ENCODE assay signal across 1 cellular context in the genomic region with DNA sequence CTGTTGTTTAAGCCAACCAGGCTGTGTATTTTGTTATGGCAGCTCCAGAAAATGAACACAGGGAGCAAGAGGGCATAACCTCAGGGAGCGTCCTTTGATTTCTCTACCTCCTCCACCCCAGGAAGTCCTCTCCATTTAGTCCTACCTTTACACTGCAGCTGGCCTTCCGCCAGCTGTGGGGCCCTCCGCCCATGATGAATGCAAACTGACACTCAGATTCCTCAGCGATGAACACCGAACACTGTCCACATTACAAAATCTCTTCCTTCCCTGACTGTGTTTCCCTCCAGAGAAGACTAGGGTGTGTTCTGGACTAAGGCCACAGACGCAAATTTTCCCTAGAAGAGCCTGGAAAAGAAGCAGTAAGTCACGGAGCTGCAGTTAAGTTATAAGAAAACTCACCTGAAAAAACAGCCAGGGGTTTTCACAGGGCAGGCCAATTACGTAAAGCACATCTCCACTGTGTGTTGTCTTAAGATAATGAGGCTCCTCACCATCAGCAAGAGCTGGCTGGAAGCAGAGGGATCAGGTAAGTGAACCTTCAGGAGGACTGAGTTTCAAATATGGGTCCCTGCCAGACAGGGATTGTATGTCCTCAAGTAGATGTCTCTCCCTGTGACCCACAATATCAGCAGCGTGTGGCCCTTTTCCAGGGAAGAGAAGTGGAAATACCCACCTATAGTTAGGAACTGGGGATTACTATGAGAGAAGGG.
TF ChIP-seq lines count a peak whose summit lies in the region.

No MANE protein-coding gene starts in this region.

TF ChIP-seq in HepG2, 621 proteins besides CTCF, POLR2A, EP300 and RAD21 (continued from another document and continues in another):
- TF ChIP-seq BRF2 (CRISPR knock-in tag; IDR thresholded peaks at IDR 0.05) = no peak
- 0 out of 2 replicates have a peak, but pooled peaks have one; percentile 53 for TF ChIP-seq ZNF784 (CRISPR knock-in tag; IDR thresholded peaks at IDR 0.05; ENCODE audit: borderline replicate concordance)
- TF ChIP-seq MYPOP (CRISPR knock-in tag; IDR thresholded peaks at IDR 0.05) = no peak
- TF ChIP-seq ZNF607 (CRISPR knock-in tag; IDR thresholded peaks at IDR 0.05; ENCODE audit: borderline replicate concordance) = no peak
- TF ChIP-seq KDM2A (CRISPR knock-in tag; IDR thresholded peaks at IDR 0.05; ENCODE audit: borderline replicate concordance, low read depth) = no peak
- no peak for TF ChIP-seq ZNF639 (CRISPR knock-in tag; conservative IDR thresholded peaks at IDR 0.05)
- TF ChIP-seq ETV6 (CRISPR knock-in tag; conservative IDR thresholded peaks at IDR 0.05) = no peak
- no peak for TF ChIP-seq HOXA7 (CRISPR knock-in tag; IDR thresholded peaks at IDR 0.05)
- TF ChIP-seq ZKSCAN5 (CRISPR knock-in tag; IDR thresholded peaks at IDR 0.05) = no peak
- TF ChIP-seq, protein P1, sequence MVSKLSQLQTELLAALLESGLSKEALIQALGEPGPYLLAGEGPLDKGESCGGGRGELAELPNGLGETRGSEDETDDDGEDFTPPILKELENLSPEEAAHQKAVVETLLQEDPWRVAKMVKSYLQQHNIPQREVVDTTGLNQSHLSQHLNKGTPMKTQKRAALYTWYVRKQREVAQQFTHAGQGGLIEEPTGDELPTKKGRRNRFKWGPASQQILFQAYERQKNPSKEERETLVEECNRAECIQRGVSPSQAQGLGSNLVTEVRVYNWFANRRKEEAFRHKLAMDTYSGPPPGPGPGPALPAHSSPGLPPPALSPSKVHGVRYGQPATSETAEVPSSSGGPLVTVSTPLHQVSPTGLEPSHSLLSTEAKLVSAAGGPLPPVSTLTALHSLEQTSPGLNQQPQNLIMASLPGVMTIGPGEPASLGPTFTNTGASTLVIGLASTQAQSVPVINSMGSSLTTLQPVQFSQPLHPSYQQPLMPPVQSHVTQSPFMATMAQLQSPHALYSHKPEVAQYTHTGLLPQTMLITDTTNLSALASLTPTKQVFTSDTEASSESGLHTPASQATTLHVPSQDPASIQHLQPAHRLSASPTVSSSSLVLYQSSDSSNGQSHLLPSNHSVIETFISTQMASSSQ (IDR thresholded peaks at IDR 0.05; ENCODE audit: low read depth) = no peak
- TF ChIP-seq, protein P1 (CRISPR knock-in tag; IDR thresholded peaks at IDR 0.05; ENCODE audit: borderline replicate concordance) = peak; percentile 32; the same call in 1 of the 2 replicates
- TF ChIP-seq BATF2 (CRISPR knock-in tag; IDR thresholded peaks at IDR 0.05) = no peak
- TF ChIP-seq, protein P2, sequence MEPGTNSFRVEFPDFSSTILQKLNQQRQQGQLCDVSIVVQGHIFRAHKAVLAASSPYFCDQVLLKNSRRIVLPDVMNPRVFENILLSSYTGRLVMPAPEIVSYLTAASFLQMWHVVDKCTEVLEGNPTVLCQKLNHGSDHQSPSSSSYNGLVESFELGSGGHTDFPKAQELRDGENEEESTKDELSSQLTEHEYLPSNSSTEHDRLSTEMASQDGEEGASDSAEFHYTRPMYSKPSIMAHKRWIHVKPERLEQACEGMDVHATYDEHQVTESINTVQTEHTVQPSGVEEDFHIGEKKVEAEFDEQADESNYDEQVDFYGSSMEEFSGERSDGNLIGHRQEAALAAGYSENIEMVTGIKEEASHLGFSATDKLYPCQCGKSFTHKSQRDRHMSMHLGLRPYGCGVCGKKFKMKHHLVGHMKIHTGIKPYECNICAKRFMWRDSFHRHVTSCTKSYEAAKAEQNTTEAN (CRISPR knock-in tag; conservative IDR thresholded peaks at IDR 0.05) = no peak
- no peak for TF ChIP-seq ZFP62 (CRISPR knock-in tag; IDR thresholded peaks at IDR 0.05)
- TF ChIP-seq ZMAT5 (CRISPR knock-in tag; IDR thresholded peaks at IDR 0.05; ENCODE audit: borderline replicate concordance, low read depth) = no peak
- TF ChIP-seq, protein P3, sequence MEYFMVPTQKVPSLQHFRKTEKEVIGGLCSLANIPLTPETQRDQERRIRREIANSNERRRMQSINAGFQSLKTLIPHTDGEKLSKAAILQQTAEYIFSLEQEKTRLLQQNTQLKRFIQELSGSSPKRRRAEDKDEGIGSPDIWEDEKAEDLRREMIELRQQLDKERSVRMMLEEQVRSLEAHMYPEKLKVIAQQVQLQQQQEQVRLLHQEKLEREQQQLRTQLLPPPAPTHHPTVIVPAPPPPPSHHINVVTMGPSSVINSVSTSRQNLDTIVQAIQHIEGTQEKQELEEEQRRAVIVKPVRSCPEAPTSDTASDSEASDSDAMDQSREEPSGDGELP (IDR thresholded peaks at IDR 0.05; ENCODE audit: borderline replicate concordance, low read depth) = peak; percentile 72; the same call in 1 of the 2 replicates
- TF ChIP-seq MEIS2 (CRISPR knock-in tag; IDR thresholded peaks at IDR 0.05) = no peak
- no peak for TF ChIP-seq HHEX (CRISPR knock-in tag; IDR thresholded peaks at IDR 0.05)
- TF ChIP-seq, protein P4, sequence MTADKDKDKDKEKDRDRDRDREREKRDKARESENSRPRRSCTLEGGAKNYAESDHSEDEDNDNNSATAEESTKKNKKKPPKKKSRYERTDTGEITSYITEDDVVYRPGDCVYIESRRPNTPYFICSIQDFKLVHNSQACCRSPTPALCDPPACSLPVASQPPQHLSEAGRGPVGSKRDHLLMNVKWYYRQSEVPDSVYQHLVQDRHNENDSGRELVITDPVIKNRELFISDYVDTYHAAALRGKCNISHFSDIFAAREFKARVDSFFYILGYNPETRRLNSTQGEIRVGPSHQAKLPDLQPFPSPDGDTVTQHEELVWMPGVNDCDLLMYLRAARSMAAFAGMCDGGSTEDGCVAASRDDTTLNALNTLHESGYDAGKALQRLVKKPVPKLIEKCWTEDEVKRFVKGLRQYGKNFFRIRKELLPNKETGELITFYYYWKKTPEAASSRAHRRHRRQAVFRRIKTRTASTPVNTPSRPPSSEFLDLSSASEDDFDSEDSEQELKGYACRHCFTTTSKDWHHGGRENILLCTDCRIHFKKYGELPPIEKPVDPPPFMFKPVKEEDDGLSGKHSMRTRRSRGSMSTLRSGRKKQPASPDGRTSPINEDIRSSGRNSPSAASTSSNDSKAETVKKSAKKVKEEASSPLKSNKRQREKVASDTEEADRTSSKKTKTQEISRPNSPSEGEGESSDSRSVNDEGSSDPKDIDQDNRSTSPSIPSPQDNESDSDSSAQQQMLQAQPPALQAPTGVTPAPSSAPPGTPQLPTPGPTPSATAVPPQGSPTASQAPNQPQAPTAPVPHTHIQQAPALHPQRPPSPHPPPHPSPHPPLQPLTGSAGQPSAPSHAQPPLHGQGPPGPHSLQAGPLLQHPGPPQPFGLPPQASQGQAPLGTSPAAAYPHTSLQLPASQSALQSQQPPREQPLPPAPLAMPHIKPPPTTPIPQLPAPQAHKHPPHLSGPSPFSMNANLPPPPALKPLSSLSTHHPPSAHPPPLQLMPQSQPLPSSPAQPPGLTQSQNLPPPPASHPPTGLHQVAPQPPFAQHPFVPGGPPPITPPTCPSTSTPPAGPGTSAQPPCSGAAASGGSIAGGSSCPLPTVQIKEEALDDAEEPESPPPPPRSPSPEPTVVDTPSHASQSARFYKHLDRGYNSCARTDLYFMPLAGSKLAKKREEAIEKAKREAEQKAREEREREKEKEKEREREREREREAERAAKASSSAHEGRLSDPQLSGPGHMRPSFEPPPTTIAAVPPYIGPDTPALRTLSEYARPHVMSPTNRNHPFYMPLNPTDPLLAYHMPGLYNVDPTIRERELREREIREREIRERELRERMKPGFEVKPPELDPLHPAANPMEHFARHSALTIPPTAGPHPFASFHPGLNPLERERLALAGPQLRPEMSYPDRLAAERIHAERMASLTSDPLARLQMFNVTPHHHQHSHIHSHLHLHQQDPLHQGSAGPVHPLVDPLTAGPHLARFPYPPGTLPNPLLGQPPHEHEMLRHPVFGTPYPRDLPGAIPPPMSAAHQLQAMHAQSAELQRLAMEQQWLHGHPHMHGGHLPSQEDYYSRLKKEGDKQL (CRISPR knock-in tag; IDR thresholded peaks at IDR 0.05; ENCODE audit: low read depth) = no peak
- TF ChIP-seq GATAD1 (CRISPR knock-in tag; IDR thresholded peaks at IDR 0.05) = no peak; the same call in 1 of the 2 replicates
- TF ChIP-seq NCOA2 (CRISPR knock-in tag; IDR thresholded peaks at IDR 0.05) = peak; percentile 47; the same call in 1 of the 2 replicates
- TF ChIP-seq, protein P5, sequence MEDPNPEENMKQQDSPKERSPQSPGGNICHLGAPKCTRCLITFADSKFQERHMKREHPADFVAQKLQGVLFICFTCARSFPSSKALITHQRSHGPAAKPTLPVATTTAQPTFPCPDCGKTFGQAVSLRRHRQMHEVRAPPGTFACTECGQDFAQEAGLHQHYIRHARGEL (CRISPR knock-in tag; IDR thresholded peaks at IDR 0.05) = no peak
- TF ChIP-seq NFIB (CRISPR knock-in tag; IDR thresholded peaks at IDR 0.05; ENCODE audit: borderline replicate concordance) = no peak
- TF ChIP-seq ZNF101 (CRISPR knock-in tag; IDR thresholded peaks at IDR 0.05; ENCODE audit: borderline replicate concordance, low read depth) = no peak
- no peak for TF ChIP-seq NBN (conservative IDR thresholded peaks at IDR 0.05)
- TF ChIP-seq ZNF772 (CRISPR knock-in tag; IDR thresholded peaks at IDR 0.05) = no peak
- TF ChIP-seq PITX1 (CRISPR knock-in tag; IDR thresholded peaks at IDR 0.05) = no peak
- TF ChIP-seq, protein P6, sequence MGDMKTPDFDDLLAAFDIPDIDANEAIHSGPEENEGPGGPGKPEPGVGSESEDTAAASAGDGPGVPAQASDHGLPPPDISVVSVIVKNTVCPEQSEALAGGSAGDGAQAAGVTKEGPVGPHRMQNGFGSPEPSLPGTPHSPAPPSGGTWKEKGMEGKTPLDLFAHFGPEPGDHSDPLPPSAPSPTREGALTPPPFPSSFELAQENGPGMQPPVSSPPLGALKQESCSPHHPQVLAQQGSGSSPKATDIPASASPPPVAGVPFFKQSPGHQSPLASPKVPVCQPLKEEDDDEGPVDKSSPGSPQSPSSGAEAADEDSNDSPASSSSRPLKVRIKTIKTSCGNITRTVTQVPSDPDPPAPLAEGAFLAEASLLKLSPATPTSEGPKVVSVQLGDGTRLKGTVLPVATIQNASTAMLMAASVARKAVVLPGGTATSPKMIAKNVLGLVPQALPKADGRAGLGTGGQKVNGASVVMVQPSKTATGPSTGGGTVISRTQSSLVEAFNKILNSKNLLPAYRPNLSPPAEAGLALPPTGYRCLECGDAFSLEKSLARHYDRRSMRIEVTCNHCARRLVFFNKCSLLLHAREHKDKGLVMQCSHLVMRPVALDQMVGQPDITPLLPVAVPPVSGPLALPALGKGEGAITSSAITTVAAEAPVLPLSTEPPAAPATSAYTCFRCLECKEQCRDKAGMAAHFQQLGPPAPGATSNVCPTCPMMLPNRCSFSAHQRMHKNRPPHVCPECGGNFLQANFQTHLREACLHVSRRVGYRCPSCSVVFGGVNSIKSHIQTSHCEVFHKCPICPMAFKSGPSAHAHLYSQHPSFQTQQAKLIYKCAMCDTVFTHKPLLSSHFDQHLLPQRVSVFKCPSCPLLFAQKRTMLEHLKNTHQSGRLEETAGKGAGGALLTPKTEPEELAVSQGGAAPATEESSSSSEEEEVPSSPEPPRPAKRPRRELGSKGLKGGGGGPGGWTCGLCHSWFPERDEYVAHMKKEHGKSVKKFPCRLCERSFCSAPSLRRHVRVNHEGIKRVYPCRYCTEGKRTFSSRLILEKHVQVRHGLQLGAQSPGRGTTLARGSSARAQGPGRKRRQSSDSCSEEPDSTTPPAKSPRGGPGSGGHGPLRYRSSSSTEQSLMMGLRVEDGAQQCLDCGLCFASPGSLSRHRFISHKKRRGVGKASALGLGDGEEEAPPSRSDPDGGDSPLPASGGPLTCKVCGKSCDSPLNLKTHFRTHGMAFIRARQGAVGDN (CRISPR knock-in tag; IDR thresholded peaks at IDR 0.05) = no peak
